9 cellular contexts compared by ENCODE assay signal in genomic region chr2:117771969-117772630, GRCh38. TPM values are rescaled to one million over a fixed set of nuclear protein-coding genes. Genes with fewer than 3 reads are reported as not detected.
DNase-seq lines count a peak whose midpoint lies in the region; ATAC-seq, FAIRE-seq and TF ChIP-seq lines count a peak whose summit lies in the region.
"Had no signal": no experiment of that assay in that cellular context is flagged by ENCODE, and none has a peak within 500 bp of the region (broad histone marks: within the 10 kb centered on the region; RNA-seq: fewer than 3 reads in every experiment).

No MANE protein-coding gene starts in this region.

- no peak overlapping the region for H3K4me3 Mint-ChIP-seq in activated naive CD4-positive, alpha-beta T cell treated with anti-CD3 and anti-CD28 coated beads for 36 hours

- no peak overlapping the region for H3K9ac ChIP-seq in H1 (replicated peaks in 1 of 4; ENCODE audit: extremely low read depth in 1 of 4, low read depth in 3 of 4, low read length in 3 of 4)
- H3K9ac ChIP-seq: BLaER1 had no signal

- H3K79me2 ChIP-seq in H1 (ENCODE audit: control insufficient read depth in 1 of 2, insufficient read depth in 2 of 2, low read length in 2 of 2), result no peaks in the 10 kb centered on the region

- ATAC-seq in GM21723 (IDR thresholded peaks at IDR 0.05; ENCODE audit: unreplicated experiment) (no peak), GM18520 (IDR thresholded peaks at IDR 0.05; ENCODE audit: unreplicated experiment) (no peak)

- H3K27me3 ChIP-seq in H1 (replicated peaks in 1 of 4; ENCODE audit: control insufficient read depth in 3 of 4, extremely low read depth in 1 of 4, insufficient read depth in 3 of 4, low read length in 3 of 4), result no peaks in the 10 kb centered on the region
- H3K27me3 ChIP-seq: BLaER1 had no signal

- TF ChIP-seq CTCF in H1 (IDR thresholded peaks at IDR 0.05; ENCODE audit: control extremely low read depth in 1 of 3, insufficient read depth in 1 of 3, low read depth in 1 of 3, low read length in 3 of 3) (peak in 2 of 3 experiments; percentile 19 to 27; a peak in 2 of 4 replicates), retinal pigment epithelial cell (conservative IDR thresholded peaks at IDR 0.05; ENCODE audit: low read depth, low read length) (peak; percentile 54)

- peak; percentile 29 for DNase-seq in NCI-H2029 (lab: John Stamatoyannopoulos, UW)
- no peak for DNase-seq in NCI-H2029 treated with DMSO at 0.1 percent for 48 hours (lab: John Stamatoyannopoulos, UW)
- peak; percentile 29 for DNase-seq in NCI-H446 treated with DMSO at 0.1 percent for 48 hours (lab: John Stamatoyannopoulos, UW)
- no peak for DNase-seq in H1 (ENCODE audit: low read depth in 1 of 2, low spot score in 2 of 2)
- peak; percentile 17 for DNase-seq in retinal pigment epithelial cell (ENCODE audit: low read depth)
- DNase-seq in activated naive CD4-positive, alpha-beta T cell treated with anti-CD3 and anti-CD28 coated beads for 36 hours, result no peak

- TF ChIP-seq EP300 in H1 (IDR thresholded peaks at IDR 0.05; ENCODE audit: borderline replicate concordance in 1 of 2, low read depth in 2 of 2, low read length in 2 of 2), result no peak

- H2BK5ac ChIP-seq in H1 (ENCODE audit: low read depth, low read length), result no peak overlapping the region

- POLR2A ChIA-PET in H1 (lab: Charles Lee; ENCODE audit: partially characterized antibody), result no interaction called here

- H4K91ac ChIP-seq in H1 (replicated peaks; ENCODE audit: insufficient read length, low read length), result no peak overlapping the region

- no peak overlapping the region for H2BK12ac ChIP-seq in H1 (ENCODE audit: low read depth, low read length)

- no peaks in the 10 kb centered on the region for H3K9me3 ChIP-seq in H1 (ENCODE audit: insufficient read depth in 2 of 2, low read depth in 1 of 2, low read length in 1 of 2)
- H3K9me3 ChIP-seq: BLaER1 had no signal

- H3K4me1 Mint-ChIP-seq in activated naive CD4-positive, alpha-beta T cell treated with anti-CD3 and anti-CD28 coated beads for 36 hours (ENCODE audit: low read depth), result no peaks in the 10 kb centered on the region

- H2BK120ac ChIP-seq in H1 (replicated peaks; ENCODE audit: low read depth, low read length), result no peak overlapping the region

- no peak for FAIRE-seq in H1 (lab: Jason Lieb, UNC)

- H2BK20ac ChIP-seq in H1 (ENCODE audit: low read length), result no peak overlapping the region

- H4K20me1 ChIP-seq in H1 (replicated peaks in 1 of 2; ENCODE audit: control insufficient read depth in 1 of 2, insufficient read depth in 2 of 2, low read length in 2 of 2), result no peaks in the 10 kb centered on the region
- H4K20me1 ChIP-seq: BLaER1 had no signal

- 0 out of 7 replicates have a peak, but pooled peaks cover 0 to 4% (median 0%) of the 10 kb centered on the region in 4 experiments for H3K4me1 ChIP-seq in H1 (replicated peaks in 1 of 4; ENCODE audit: control insufficient read depth in 3 of 4, insufficient read depth in 4 of 4, low read length in 3 of 4)
- H3K4me1 ChIP-seq: BLaER1 had no signal

- peak in 1 of 2 experiments; percentile 66 for TF ChIP-seq RAD21 in H1 (IDR thresholded peaks at IDR 0.05 in 1 of 2, conservative IDR thresholded peaks at IDR 0.05 in 1 of 2; ENCODE audit: low read depth in 2 of 2, low read length in 2 of 2)

- H4K5ac ChIP-seq in H1 (ENCODE audit: insufficient read length, low read depth, low read length), result no peak overlapping the region

- peak overlapping the region; percentile 36; the same call in 1 of the 2 replicates for H2BK15ac ChIP-seq in H1 (ENCODE audit: low read length)

- no peak overlapping the region for H3K4ac ChIP-seq in H1 (replicated peaks; ENCODE audit: insufficient read length, low read depth, low read length)

- H3K23ac ChIP-seq in H1 (ENCODE audit: insufficient read length), result no peak overlapping the region

- no peaks in the 10 kb centered on the region for H3K23me2 ChIP-seq in H1 (ENCODE audit: low read depth, low read length)

- peaks cover 1% of the 10 kb centered on the region for H3K9me3 Mint-ChIP-seq in activated naive CD4-positive, alpha-beta T cell treated with anti-CD3 and anti-CD28 coated beads for 36 hours

- no peaks in the 10 kb centered on the region for H3K79me1 ChIP-seq in H1 (ENCODE audit: low read depth, low read length)

- no peak overlapping the region for H3K4me2 ChIP-seq in H1 (ENCODE audit: insufficient read depth in 1 of 2, low read depth in 2 of 2, low read length in 2 of 2)
- H3K4me2 ChIP-seq: BLaER1 had no signal

- WGBS in H1 (ENCODE audit: extremely low coverage in 1 of 2, insufficient coverage in 1 of 2, insufficient read length in 1 of 2, insufficient replicate concordance in 2 of 2, low coverage in 1 of 2, low lambda C conversion rate in 2 of 2, missing lambda C conversion rate in 1 of 2), 2 experiments, result 41% methylated on average over 4 of the region's 4 CpGs; no CpG with 5 or more reads in 1 of the 2 experiments

- H3K18ac ChIP-seq in H1 (ENCODE audit: extremely low read depth, low read length), result no peak overlapping the region

- no peak overlapping the region for H4K8ac ChIP-seq in H1 (ENCODE audit: extremely low read depth, insufficient read depth, low read length)

- H3K36me3 Mint-ChIP-seq in activated naive CD4-positive, alpha-beta T cell treated with anti-CD3 and anti-CD28 coated beads for 36 hours (ENCODE audit: low read depth), result no peaks in the 10 kb centered on the region

- no peak overlapping the region for H3K56ac ChIP-seq in H1 (replicated peaks; ENCODE audit: insufficient read length, low read depth, low read length)

- no peak overlapping the region for H3K14ac ChIP-seq in H1 (ENCODE audit: insufficient read length)

- H3K27me3 Mint-ChIP-seq in activated naive CD4-positive, alpha-beta T cell treated with anti-CD3 and anti-CD28 coated beads for 36 hours (ENCODE audit: low read depth), result peaks cover 12% of the 10 kb centered on the region

- TF ChIP-seq POLR2A in H1 (IDR thresholded peaks at IDR 0.05; ENCODE audit: control extremely low read depth in 1 of 2, low read depth in 2 of 2, low read length in 2 of 2), result no peak

- H3K4me3 ChIP-seq in H1 (ENCODE audit: extremely low read depth in 1 of 4, insufficient read depth in 2 of 4, low read depth in 3 of 4, low read length in 4 of 4) (no peak overlapping the region), retinal pigment epithelial cell (ENCODE audit: low read length) (no peak overlapping the region)
- H3K4me3 ChIP-seq: BLaER1 had no signal

- CTCF ChIA-PET in H1 (lab: Charles Lee; ENCODE audit: partially characterized antibody), result interaction anchor here (0.6 to 3.9 kb wide), 16 partner anchors 12 to 369 kb away, joined by 3 to 21 read pairs (median 3); no protein-coding TSS in a partner anchor
- CTCF ChIA-PET in activated naive CD4-positive, alpha-beta T cell treated with anti-CD3 and anti-CD28 coated beads for 36 hours (lab: Charles Lee), result interaction anchor here (1.1 kb wide), 1 partner anchor 13 kb away, joined by 3 read pairs; no protein-coding TSS in a partner anchor

- intact Hi-C loops in activated naive CD4-positive, alpha-beta T cell treated with anti-CD3 and anti-CD28 coated beads for 36 hours (cut with micrococcal nuclease), result loop anchor here (5.0 kb wide), 1 partner anchor 1260 kb away; no protein-coding TSS in a partner anchor

- no peak overlapping the region for H3K27ac Mint-ChIP-seq in activated naive CD4-positive, alpha-beta T cell treated with anti-CD3 and anti-CD28 coated beads for 36 hours

- no peak overlapping the region for H3K27ac ChIP-seq in H1 (ENCODE audit: low read depth, low read length)
- H3K27ac ChIP-seq: BLaER1 had no signal

- no peak overlapping the region for H2AK5ac ChIP-seq in H1 (ENCODE audit: low read depth, low read length)

- no peaks in the 10 kb centered on the region for H3K36me3 ChIP-seq in H1 (ENCODE audit: control insufficient read depth in 2 of 4, insufficient read depth in 4 of 4, low read length in 3 of 4)
- H3K36me3 ChIP-seq: BLaER1 had no signal

- H2AFZ ChIP-seq in H1 (ENCODE audit: low read length), result no peak overlapping the region

TF ChIP-seq in H1, 55 proteins besides CTCF, POLR2A, EP300 and RAD21:
- TF ChIP-seq SUZ12 (IDR thresholded peaks at IDR 0.05; ENCODE audit: low read length) (no peak), SAP30 (IDR thresholded peaks at IDR 0.05; ENCODE audit: insufficient read depth, insufficient replicate concordance, low read length) (no peak), ZNF274 (IDR thresholded peaks at IDR 0.05; ENCODE audit: borderline replicate concordance, extremely low read depth, low read length) (no peak), TAF7 (optimal IDR thresholded peaks at IDR 0.05; ENCODE audit: borderline replicate concordance, low read depth, low read length) (no peak), ATF2 (IDR thresholded peaks at IDR 0.05; ENCODE audit: low read length) (no peak)

RNA-seq across cellular contexts. Expression of gene DDX18, which starts 42.4 kb away (rescaled TPM):
- total RNA-seq in H1 (2021; fragmentation: NEBNext Ultra II Directional; extraction: Animal tissue kit (Norgen Biotek cat#: 25700)), result 111 and 119 TPM in 2 replicates
- polyA plus RNA-seq in H1 (2011; rRNA removed), result 21.2 and 31.3 TPM in 2 replicates
- 47.3 TPM for polyA plus RNA-seq in H1 (2011; cell fraction: cytosol; rRNA removed)
- polyA plus RNA-seq in H1 (2011; cell fraction: nucleus; rRNA removed), result 48.3 TPM
- polyA plus RNA-seq in H1 (2012, experiment 1 of 2), result 62.6 to 111 TPM (median 75.6 TPM) in 4 replicates
- 5.1 TPM for polyA plus RNA-seq in H1 (2012, experiment 2 of 2)
- 105 TPM for polyA plus RNA-seq in H1 (2013, experiment 1 of 2)
- 106 TPM for polyA plus RNA-seq in H1 (2013, experiment 2 of 2)
- polyA minus RNA-seq in H1 (2011; rRNA and poly(A)+ RNA removed), result 87.8 and 166 TPM in 2 replicates
- polyA minus RNA-seq in H1 (2011; cell fraction: cytosol; rRNA and poly(A)+ RNA removed), result 28.3 TPM
- polyA minus RNA-seq in H1 (2011; cell fraction: nucleus; rRNA and poly(A)+ RNA removed), result 103 TPM
- 100 to 1,000 TPM; 106 to 119 TPM for total RNA-seq in activated naive CD4-positive, alpha-beta T cell treated with anti-CD3 and anti-CD28 coated beads for 36 hours

Comparison
In these comparisons a context has a peak if more than half of its experiments do, and no peak if none do; other contexts are left out.
1. DNase-seq: peak in NCI-H2029 (single experiment), NCI-H446 treated with DMSO at 0.1 percent for 48 hours (single experiment) and retinal pigment epithelial cell (single experiment); none in NCI-H2029 treated with DMSO at 0.1 percent for 48 hours (single experiment), H1 (0 of 2) and activated naive CD4-positive, alpha-beta T cell treated with anti-CD3 and anti-CD28 coated beads for 36 hours (single experiment).